In genomic region chr6:150684161-150684560, GRCh38 we compare ENCODE assay signal across 25 cellular contexts.
A peak's percentile ranks its signal among the peaks of the same experiment; 100 is the strongest.
DNase-seq lines count a peak whose midpoint lies in the region; ATAC-seq and TF ChIP-seq lines count a peak whose summit lies in the region.
"Had no signal": no experiment of that assay in that cellular context is flagged by ENCODE, and none has a peak within 500 bp of the region (broad histone marks: within the 10 kb centered on the region; RNA-seq: fewer than 3 reads in every experiment).

No MANE protein-coding gene starts in this region.

- H3K27ac ChIP-seq in DOHH2 (ENCODE audit: low read depth, low read length) (peak overlapping the region; percentile 73), Peyer's patch (peak overlapping the region; percentile 6 to 62 (median 44)), left lung (peak overlapping the region; percentile 55 to 67), spleen (peak overlapping the region; percentile 55 to 91 (median 82))
- H3K27ac ChIP-seq: prostate gland, RWPE1, testis had no signal

- peak overlapping the region; percentile 54 for H3K4me3 ChIP-seq in DOHH2 (ENCODE audit: low read length)
- no peak overlapping the region for H3K4me3 ChIP-seq in Peyer's patch
- peak overlapping the region in 1 of 2 donors; percentile 13 for H3K4me3 ChIP-seq in left lung
- peak overlapping the region; percentile 17 to 65 (median 36) for H3K4me3 ChIP-seq in spleen
- H3K4me3 ChIP-seq: prostate gland, testis had no signal

- peaks cover 6 to 17% (median 13%) of the 10 kb centered on the region in 3 donors for H3K27me3 Mint-ChIP-seq in CD14-positive monocyte (ENCODE audit: low read depth in 3 of 3)
- H3K27me3 Mint-ChIP-seq: activated naive CD8-positive, alpha-beta T cell treated with anti-CD3 and anti-CD28 coated beads, Interleukin-2, amount 50 U/mL, for 24 hours; effector memory CD8-positive, alpha-beta T cell had no signal

- peak overlapping the region; percentile 67 for H3K4me2 ChIP-seq in DOHH2 (ENCODE audit: low read length)

- no peaks in the 10 kb centered on the region for H3K36me3 Mint-ChIP-seq in CD14-positive monocyte
- H3K36me3 Mint-ChIP-seq: immature natural killer cell; natural killer cell treated with Interleukin-12 subunit alpha and Interleukin-12 subunit beta and Interleukin-15 and Interleukin-18, amount 100 ng/mL, for 72 hours had no signal

- no peak overlapping the region for H3K4me3 Mint-ChIP-seq in CD14-positive monocyte
- H3K4me3 Mint-ChIP-seq: activated naive CD8-positive, alpha-beta T cell treated with anti-CD3 and anti-CD28 coated beads, Interleukin-2, amount 50 U/mL, for 24 hours; effector memory CD8-positive, alpha-beta T cell; immature natural killer cell; natural killer cell treated with Interleukin-12 subunit alpha and Interleukin-12 subunit beta and Interleukin-15 and Interleukin-18, amount 100 ng/mL, for 72 hours had no signal

- TF ChIP-seq CTCF in DOHH2 (IDR thresholded peaks at IDR 0.05; ENCODE audit: low read depth, low read length, poor library complexity, severe bottlenecking) (no peak), Peyer's patch (IDR thresholded peaks at IDR 0.05) (no peak), left lung (IDR thresholded peaks at IDR 0.05) (no peak), spleen (IDR thresholded peaks at IDR 0.05 in 8 of 11, conservative IDR thresholded peaks at IDR 0.05 in 3 of 11) (no peak), CD14-positive monocyte (IDR thresholded peaks at IDR 0.05) (no peak)

- no peaks in the 10 kb centered on the region for H3K27me3 ChIP-seq in DOHH2 (ENCODE audit: control insufficient read depth, low read length)
- no peaks in the 10 kb centered on the region for H3K27me3 ChIP-seq in Peyer's patch
- no peaks in the 10 kb centered on the region for H3K27me3 ChIP-seq in left lung
- no peaks in the 10 kb centered on the region for H3K27me3 ChIP-seq in spleen (replicated peaks in 1 of 7)
- H3K27me3 ChIP-seq: testis had no signal

- H3K9me3 ChIP-seq in DOHH2 (ENCODE audit: control insufficient read depth, insufficient read depth, low read length): no peaks in the 10 kb centered on the region
- no peaks in the 10 kb centered on the region for H3K9me3 ChIP-seq in Peyer's patch
- H3K9me3 ChIP-seq in left lung: no peaks in the 10 kb centered on the region
- no peaks in the 10 kb centered on the region for H3K9me3 ChIP-seq in spleen
- H3K9me3 ChIP-seq: prostate gland, testis had no signal

- no peaks in the 10 kb centered on the region for H4K20me1 ChIP-seq in DOHH2 (ENCODE audit: control insufficient read depth, insufficient read depth, low read depth, low read length)

- ATAC-seq in left lung: no peak
- no peak for ATAC-seq in GM18511 (IDR thresholded peaks at IDR 0.05; ENCODE audit: unreplicated experiment)
- ATAC-seq: activated naive CD8-positive, alpha-beta T cell treated with anti-CD3 and anti-CD28 coated beads, Interleukin-2, amount 50 U/mL, for 24 hours; effector memory CD8-positive, alpha-beta T cell; natural killer cell treated with Interleukin-12 subunit alpha and Interleukin-12 subunit beta and Interleukin-15 and Interleukin-18, amount 100 ng/mL, for 72 hours had no signal

- intact Hi-C loops in left lung (cut with DNase I) (no loop called here), spleen (cut with DNase I; ENCODE audit: low total_unique reads) (no loop called here), CD14-positive monocyte (cut with micrococcal nuclease) (no loop called here)

- peaks cover 17% of the 10 kb centered on the region for H3F3A ChIP-seq in DOHH2 (ENCODE audit: control insufficient read depth, insufficient read depth)

- H3K4me1 ChIP-seq in DOHH2 (ENCODE audit: control insufficient read depth, low read length): peaks cover 99% of the 10 kb centered on the region
- H3K4me1 ChIP-seq in Peyer's patch: peaks cover 0 to 13% (median 0%) of the 10 kb centered on the region in 4 donors
- H3K4me1 ChIP-seq in left lung: peaks cover 4 to 6% of the 10 kb centered on the region in 2 donors
- peaks cover 17 to 98% (median 65%) of the 10 kb centered on the region in 6 donors for H3K4me1 ChIP-seq in spleen
- H3K4me1 ChIP-seq: prostate gland had no signal

- TF ChIP-seq POLR2A in Peyer's patch (IDR thresholded peaks at IDR 0.05) (no peak), spleen (IDR thresholded peaks at IDR 0.05) (no peak)

- H3K27ac Mint-ChIP-seq in CD14-positive monocyte: no peak overlapping the region
- H3K27ac Mint-ChIP-seq: activated naive CD8-positive, alpha-beta T cell treated with anti-CD3 and anti-CD28 coated beads, Interleukin-2, amount 50 U/mL, for 24 hours; activated T-helper 2 cell treated with anti-CD3 and anti-CD28 coated beads, Interferon-gamma antibody, Interleukin-2, Interleukin-4, amounts not matched to agents 10 μg/mL and 5 μg/mL and 100 μg/mL, durations not matched to agents 14 hours and 24 hours and 36 hours; effector memory CD8-positive, alpha-beta T cell; immature natural killer cell; natural killer cell treated with Interleukin-12 subunit alpha and Interleukin-12 subunit beta and Interleukin-15 and Interleukin-18, amount 100 ng/mL, for 72 hours had no signal

- H3K9me2 ChIP-seq in DOHH2 (replicated peaks; ENCODE audit: control insufficient read depth, low read length): no peaks in the 10 kb centered on the region

- peaks cover 34% of the 10 kb centered on the region for H3K36me3 ChIP-seq in DOHH2 (ENCODE audit: control insufficient read depth, low read length)
- H3K36me3 ChIP-seq in Peyer's patch: no peaks in the 10 kb centered on the region
- no peaks in the 10 kb centered on the region for H3K36me3 ChIP-seq in left lung
- H3K36me3 ChIP-seq in spleen: no peaks in the 10 kb centered on the region
- H3K36me3 ChIP-seq: prostate gland had no signal

- peaks cover 0 to 2% (median 0%) of the 10 kb centered on the region in 7 donors for H3K9me3 Mint-ChIP-seq in CD14-positive monocyte
- H3K9me3 Mint-ChIP-seq: activated naive CD8-positive, alpha-beta T cell treated with anti-CD3 and anti-CD28 coated beads, Interleukin-2, amount 50 U/mL, for 24 hours; activated T-helper 2 cell treated with anti-CD3 and anti-CD28 coated beads, Interferon-gamma antibody, Interleukin-2, Interleukin-4, amounts not matched to agents 10 μg/mL and 5 μg/mL and 100 μg/mL, durations not matched to agents 14 hours and 24 hours and 36 hours; effector memory CD8-positive, alpha-beta T cell; natural killer cell treated with Interleukin-12 subunit alpha and Interleukin-12 subunit beta and Interleukin-15 and Interleukin-18, amount 100 ng/mL, for 72 hours had no signal

- peaks cover 84% of the 10 kb centered on the region for H3K79me2 ChIP-seq in DOHH2 (ENCODE audit: control insufficient read depth, low read length)

- no peak for DNase-seq in Peyer's patch
- DNase-seq in left lung: no peak
- no peak for DNase-seq in spleen
- DNase-seq in OCI-M1 (lab: John Stamatoyannopoulos, UW): no peak
- no peak for DNase-seq in activated gamma-delta T cell treated with Interleukin-2 at 50 U/mL for 16 hours
- DNase-seq in CD14-positive monocyte (ENCODE audit: low spot score): no peak
- DNase-seq: activated CD4-positive, alpha-beta T cell treated with anti-CD3 and anti-CD28 coated beads for 4 hours; activated naive CD8-positive, alpha-beta T cell treated with anti-CD3 and anti-CD28 coated beads, Interleukin-2, amount 50 U/mL, for 24 hours; DND-41; effector memory CD8-positive, alpha-beta T cell; immature natural killer cell; mesenchymal stem cell; NCI-H1930; NCI-H446 treated with DMSO at 0.1 percent for 48 hours; NK-92 treated with Interleukin-12 subunit alpha and Interleukin-12 subunit beta, amount 100 ng/mL, for 24 hours; stimulated activated CD4-positive, alpha-beta T cell treated with anti-CD3 and anti-CD28 coated beads, Interleukin-12 subunit alpha, Interleukin-12 subunit beta, amount 100 ng/mL, for 4 hours; stimulated activated CD8-positive, alpha-beta memory T cell treated with anti-CD3 and anti-CD28 coated beads, Interleukin-4, amount 100 ng/mL, for 48 hours; SW 1271; testis had no signal

- H3K4me1 Mint-ChIP-seq in CD14-positive monocyte: peaks cover 18% of the 10 kb centered on the region
- H3K4me1 Mint-ChIP-seq: immature natural killer cell had no signal

- WGBS in spleen, 5 donors: 67 to 92% (median 80%) methylated on average over 9 of the region's 9 CpGs

Comparison
In these comparisons a context has a peak if more than half of its experiments do, and no peak if none do; other contexts are left out.
1. H3K4me3 ChIP-seq: peak in DOHH2 (single experiment) and spleen (8 of 8); none in Peyer's patch (0 of 4).
2. Peak in every context shown above with its lines, with median percentiles within 50 percentile points of each other: H3K27ac ChIP-seq.